7 cellular contexts compared by ENCODE assay signal in the genomic region with DNA sequence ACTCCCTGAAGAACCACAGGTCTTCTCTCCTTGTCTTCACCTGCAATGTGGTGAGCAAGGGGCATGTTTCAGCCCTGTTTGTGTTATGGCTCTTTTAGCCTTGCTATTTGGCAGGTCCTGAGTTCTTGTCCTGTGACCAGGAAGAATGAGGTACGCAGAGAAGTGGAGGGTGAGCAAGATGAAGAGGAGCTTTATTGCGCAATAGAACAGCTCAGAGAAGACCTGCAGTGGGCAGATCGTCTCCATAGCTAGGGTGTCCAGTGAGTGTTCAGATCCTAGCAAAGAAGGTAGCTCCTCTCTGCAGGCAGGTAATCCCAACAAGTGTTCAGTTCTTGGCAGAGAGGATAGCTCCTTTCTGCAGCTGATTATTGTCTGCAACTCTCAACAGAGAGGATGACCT.
"Had no signal": no experiment of that assay in that cellular context is flagged by ENCODE, and none has a peak within 500 bp of the region (broad histone marks: within the 10 kb centered on the region; RNA-seq: fewer than 3 reads in every experiment).

No MANE protein-coding gene starts in this region.

- H3K4me3 Mint-ChIP-seq: H9 had no signal

- H3K9ac ChIP-seq: GM23248 had no signal

- H3K4me1 Mint-ChIP-seq: H9 had no signal

- H2AFZ ChIP-seq: GM23248 had no signal

- DNase-seq: GM23248, GOT3, H9, HCEC 1CT, KG1 had no signal

- H3K4me3 ChIP-seq: GM23248 had no signal

- H3K27ac Mint-ChIP-seq: H9 had no signal

- H3K27ac ChIP-seq: GM23248 had no signal

- FAIRE-seq: H54, HTR-8/SVneo had no signal
